ENCODE assay signal across 20 cellular contexts in the genomic region with DNA sequence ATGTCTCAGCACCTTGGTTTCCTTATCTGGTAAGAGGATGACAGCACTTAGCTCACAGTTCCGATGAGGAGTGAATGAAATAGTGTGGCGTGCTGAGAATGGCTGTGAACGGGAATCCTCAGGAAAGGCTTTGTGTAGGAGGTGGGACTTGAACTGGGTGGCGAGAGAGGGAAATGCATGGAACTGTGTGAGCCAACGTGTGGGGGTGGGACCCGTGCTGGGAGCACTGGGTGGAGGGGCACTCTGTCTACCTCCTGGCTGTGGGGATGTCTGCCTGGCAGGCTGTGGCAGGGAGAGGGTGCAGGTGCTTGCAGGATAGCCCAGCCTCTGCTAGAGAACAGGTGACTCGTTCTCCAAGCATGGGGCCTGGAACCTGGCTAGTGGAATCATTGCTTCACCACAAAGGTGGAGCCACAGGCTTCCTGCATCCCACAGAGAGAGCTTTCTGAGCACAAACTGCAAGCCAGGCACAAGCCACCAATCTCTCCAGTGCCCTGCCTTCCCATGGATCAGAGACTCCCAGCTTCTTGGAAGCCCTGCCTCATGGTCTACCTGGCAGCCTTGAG.
"Had no signal": no experiment of that assay in that cellular context is flagged by ENCODE, and none has a peak within 500 bp of the region (broad histone marks: within the 10 kb centered on the region; RNA-seq: fewer than 3 reads in every experiment).

No MANE protein-coding gene starts in this region.

- H3K36me3 ChIP-seq: prostate gland, sigmoid colon, tibial nerve, WERI-Rb-1 had no signal

- H3K4me1 ChIP-seq: prostate gland, sigmoid colon, tibial nerve had no signal

- H3K36me3 Mint-ChIP-seq: natural killer cell treated with Interleukin-12 subunit alpha and Interleukin-12 subunit beta and Interleukin-15 and Interleukin-18, amount 100 ng/mL, for 72 hours; stimulated activated naive B cell treated with anti-CD40 and anti-IgM and Interleukin-4, amounts not matched to agents 10 μg/mL and 1 μg/mL and 100 μg/mL, for 72 hours had no signal

- H3K9me3 Mint-ChIP-seq: activated T-helper 1 cell treated with anti-CD3 and anti-CD28 coated beads, Interleukin-12 subunit alpha, Interleukin-12 subunit beta, Interleukin-2, Interleukin-4 antibody, amounts not matched to agents 30 ng/mL and 10 ng/mL and 1 ng/mL, durations not matched to agents 14 hours and 24 hours and 36 hours; natural killer cell treated with Interleukin-12 subunit alpha and Interleukin-12 subunit beta and Interleukin-15 and Interleukin-18, amount 100 ng/mL, for 72 hours had no signal

- H3K27ac ChIP-seq: prostate gland, sigmoid colon, tibial nerve, WERI-Rb-1 had no signal

- H3K9me3 ChIP-seq: mucosa of descending colon, prostate gland, sigmoid colon, tibial nerve had no signal

- H3K4me3 ChIP-seq: lung, mucosa of descending colon, prostate gland, sigmoid colon, tibial nerve had no signal

- H3K27ac Mint-ChIP-seq: activated CD8-positive, alpha-beta T cell treated with anti-CD3 and anti-CD28 coated beads, Interleukin-2, amount 10 ng/mL, durations not matched to agents 7 days and 5 days; activated T-helper 1 cell treated with anti-CD3 and anti-CD28 coated beads, Interleukin-12 subunit alpha, Interleukin-12 subunit beta, Interleukin-2, Interleukin-4 antibody, amounts not matched to agents 30 ng/mL and 10 ng/mL and 1 ng/mL, durations not matched to agents 14 hours and 24 hours and 36 hours; natural killer cell treated with Interleukin-12 subunit alpha and Interleukin-12 subunit beta and Interleukin-15 and Interleukin-18, amount 100 ng/mL, for 72 hours; stimulated activated naive B cell treated with anti-CD40 and anti-IgM and Interleukin-4, amounts not matched to agents 10 μg/mL and 1 μg/mL and 100 μg/mL, for 72 hours had no signal

- ATAC-seq: activated CD8-positive, alpha-beta T cell treated with anti-CD3 and anti-CD28 coated beads, Interleukin-2, amount 10 ng/mL, durations not matched to agents 7 days and 5 days; left colon; mucosa of descending colon; stimulated activated naive B cell treated with anti-CD40 and anti-IgM and Interleukin-4, amounts not matched to agents 10 μg/mL and 1 μg/mL and 100 μg/mL, for 72 hours had no signal

- H3K27me3 ChIP-seq: sigmoid colon, tibial nerve had no signal

- DNase-seq: activated CD4-positive, alpha-beta T cell treated with anti-CD3 and anti-CD28 coated beads for 4 hours; activated CD8-positive, alpha-beta memory T cell treated with anti-CD3 and anti-CD28 coated beads, Interleukin-2, amount 50 U/mL, for 48 hours; activated CD8-positive, alpha-beta T cell treated with anti-CD3 and anti-CD28 coated beads, Interleukin-2, amount 10 ng/mL, durations not matched to agents 7 days and 5 days; activated naive CD4-positive, alpha-beta T cell treated with Interleukin-2 at 50 U/mL for 16 hours; central memory CD4-positive, alpha-beta T cell; cortex of kidney; effector CD8-positive, alpha-beta T cell; left colon; mucosa of descending colon; occipital lobe; sigmoid colon; stimulated activated CD4-positive, alpha-beta T cell treated with anti-CD3 and anti-CD28 coated beads, Interleukin-2, amount 100 ng/mL, for 24 hours; stimulated activated naive B cell treated with anti-CD40 and anti-IgM and Interleukin-4, amounts not matched to agents 10 μg/mL and 1 μg/mL and 100 μg/mL, for 72 hours; T-helper 1 cell; WERI-Rb-1 had no signal

- H3K4me3 Mint-ChIP-seq: activated CD8-positive, alpha-beta T cell treated with anti-CD3 and anti-CD28 coated beads, Interleukin-2, amount 10 ng/mL, durations not matched to agents 7 days and 5 days; activated T-helper 1 cell treated with anti-CD3 and anti-CD28 coated beads, Interleukin-12 subunit alpha, Interleukin-12 subunit beta, Interleukin-2, Interleukin-4 antibody, amounts not matched to agents 30 ng/mL and 10 ng/mL and 1 ng/mL, durations not matched to agents 14 hours and 24 hours and 36 hours; natural killer cell treated with Interleukin-12 subunit alpha and Interleukin-12 subunit beta and Interleukin-15 and Interleukin-18, amount 100 ng/mL, for 72 hours; stimulated activated naive B cell treated with anti-CD40 and anti-IgM and Interleukin-4, amounts not matched to agents 10 μg/mL and 1 μg/mL and 100 μg/mL, for 72 hours had no signal
